Comparison of ENCODE assay signal across 15 cellular contexts in genomic region chr1:224486801-224487583, GRCh38. TPM values are rescaled to one million over a fixed set of nuclear protein-coding genes. Genes with fewer than 3 reads are reported as not detected.
A peak's percentile ranks its signal among the peaks of the same experiment; 100 is the strongest.
DNase-seq lines count a peak whose midpoint lies in the region; FAIRE-seq and TF ChIP-seq lines count a peak whose summit lies in the region.
"Had no signal": no experiment of that assay in that cellular context is flagged by ENCODE, and none has a peak within 500 bp of the region (broad histone marks: within the 10 kb centered on the region; RNA-seq: fewer than 3 reads in every experiment).

No MANE protein-coding gene starts in this region.

- no peak for TF ChIP-seq EP300 in SK-N-SH (IDR thresholded peaks at IDR 0.05; ENCODE audit: borderline replicate concordance in 1 of 2, low read depth in 1 of 2, low read length in 1 of 2)

- H3K27me3 ChIP-seq in SK-N-SH (ENCODE audit: insufficient read depth) (no peaks in the 10 kb centered on the region), osteoblast (ENCODE audit: insufficient read depth, low read length) (no peaks in the 10 kb centered on the region)
- H3K27me3 ChIP-seq: BE2C had no signal

- no peaks in the 10 kb centered on the region for H3F3A ChIP-seq in SK-N-SH (replicated peaks; ENCODE audit: insufficient read depth)

- peaks cover 0 to 8% of the 10 kb centered on the region in 2 experiments; a peak in 1 of 4 replicates for H3K4me1 ChIP-seq in SK-N-SH (ENCODE audit: control insufficient read depth in 1 of 2, insufficient read depth in 2 of 2, low read depth in 1 of 2, low read length in 1 of 2)
- H3K4me1 ChIP-seq in osteoblast (ENCODE audit: insufficient read depth, low read length), result peaks cover 5% of the 10 kb centered on the region

- no peak for TF ChIP-seq POLR2A in GM12891 (IDR thresholded peaks at IDR 0.05; ENCODE audit: low read depth, low read length)

- CTCF ChIA-PET in SK-N-SH (lab: Yijun Ruan, JAX), result interaction anchor here (1.1 to 1.6 kb wide), 3 partner anchors 23 to 365 kb away, joined by 3 to 4 read pairs (median 3); no protein-coding TSS in a partner anchor

- peaks cover 6% of the 10 kb centered on the region for H3K36me3 Mint-ChIP-seq in mesothelial cell of epicardium

- H3K36me3 ChIP-seq in SK-N-SH (replicated peaks in 1 of 2; ENCODE audit: control insufficient read depth in 1 of 2, insufficient read depth in 2 of 2, low read length in 1 of 2) (no peaks in the 10 kb centered on the region), osteoblast (ENCODE audit: insufficient read depth, low read length) (no peaks in the 10 kb centered on the region)
- H3K36me3 ChIP-seq: BE2C had no signal

- H3K9me2 ChIP-seq in SK-N-SH, result no peaks in the 10 kb centered on the region

- H3K9me3 Mint-ChIP-seq in mesothelial cell of epicardium, result peaks cover 17% of the 10 kb centered on the region
- H3K9me3 Mint-ChIP-seq: CD8-positive, alpha-beta memory T cell; T-helper 1 cell treated with Interleukin-12 subunit alpha and Interleukin-12 subunit beta and Interleukin-4 antibody, amounts not matched to agents 30 μg/mL and 1 μg/mL, for 36 hours had no signal

- H3K9me3 ChIP-seq in SK-N-SH (no peaks in the 10 kb centered on the region), osteoblast (ENCODE audit: low read depth, low read length) (no peaks in the 10 kb centered on the region)
- H3K9me3 ChIP-seq: BE2C had no signal

- no peak for FAIRE-seq in GM12891 (lab: Jason Lieb, UNC)

- no peak overlapping the region for H3K4me3 Mint-ChIP-seq in mesothelial cell of epicardium
- H3K4me3 Mint-ChIP-seq: CD8-positive, alpha-beta memory T cell; IgD-negative memory B cell; T-helper 1 cell treated with Interleukin-12 subunit alpha and Interleukin-12 subunit beta and Interleukin-4 antibody, amounts not matched to agents 30 μg/mL and 1 μg/mL, for 36 hours had no signal

- no peak for TF ChIP-seq RAD21 in SK-N-SH (IDR thresholded peaks at IDR 0.05; ENCODE audit: low read length)

- TF ChIP-seq CTCF in SK-N-SH (IDR thresholded peaks at IDR 0.05) (no peak), mesothelial cell of epicardium (IDR thresholded peaks at IDR 0.05; ENCODE audit: unreplicated experiment) (no peak), osteoblast (IDR thresholded peaks at IDR 0.05; ENCODE audit: extremely low read depth, low read depth, low read length) (no peak)

- H3K9ac ChIP-seq in SK-N-SH, result no peak overlapping the region

- POLR2A ChIA-PET in SK-N-SH (lab: Yijun Ruan, JAX), result no interaction called here

- H3K27ac ChIP-seq in SK-N-SH (ENCODE audit: low read depth in 2 of 2, low read length in 1 of 2) (no peak overlapping the region), osteoblast (ENCODE audit: low read depth, low read length) (no peak overlapping the region)
- H3K27ac ChIP-seq: RWPE1 had no signal

- H3K4me3 ChIP-seq in SK-N-SH (ENCODE audit: low read depth in 2 of 2, low read length in 1 of 2) (no peak overlapping the region), osteoblast (ENCODE audit: insufficient read depth, low read length) (no peak overlapping the region)

- no peak overlapping the region for H2AFZ ChIP-seq in SK-N-SH (ENCODE audit: low read depth)
- no peak overlapping the region for H2AFZ ChIP-seq in osteoblast (ENCODE audit: low read length)

- peaks cover 28% of the 10 kb centered on the region for H3K4me1 Mint-ChIP-seq in mesothelial cell of epicardium
- H3K4me1 Mint-ChIP-seq: CD8-positive, alpha-beta memory T cell; IgD-negative memory B cell had no signal

- no peaks in the 10 kb centered on the region for H3K27me3 Mint-ChIP-seq in mesothelial cell of epicardium (ENCODE audit: low read depth)
- H3K27me3 Mint-ChIP-seq: IgD-negative memory B cell had no signal

- WGBS in SK-N-SH (ENCODE audit: low lambda C conversion rate), result 72% methylated on average over 6 of the region's 6 CpGs

- DNase-seq in GM12891 (ENCODE audit: insufficient read length, low spot score), result no peak
- DNase-seq in MV-4-11 (lab: John Stamatoyannopoulos, UW), result peak; percentile 79
- no peak for DNase-seq in SK-N-SH
- no peak for DNase-seq in mesothelial cell of epicardium (ENCODE audit: low spot score in 2 of 2, unreplicated experiment in 2 of 2)
- no peak for DNase-seq in HPDE6-E6E7 (ENCODE audit: extremely low spot score)
- no peak for DNase-seq in osteoblast (ENCODE audit: insufficient read length, low spot score, missing footprints)
- no peak for DNase-seq in LoVo (ENCODE audit: low spot score)
- DNase-seq: BE2C; CD8-positive, alpha-beta memory T cell; H7; NCI-H1105; NCI-H187 had no signal

- peak overlapping the region; percentile 73 for H3K27ac Mint-ChIP-seq in mesothelial cell of epicardium
- H3K27ac Mint-ChIP-seq: CD8-positive, alpha-beta memory T cell; IgD-negative memory B cell; T-helper 1 cell treated with Interleukin-12 subunit alpha and Interleukin-12 subunit beta and Interleukin-4 antibody, amounts not matched to agents 30 μg/mL and 1 μg/mL, for 36 hours had no signal

- H3K79me2 ChIP-seq in SK-N-SH (ENCODE audit: insufficient read depth) (no peaks in the 10 kb centered on the region), osteoblast (ENCODE audit: insufficient read depth, low read length) (no peaks in the 10 kb centered on the region)

- H4K20me1 ChIP-seq in SK-N-SH (ENCODE audit: insufficient read depth) (no peaks in the 10 kb centered on the region), osteoblast (ENCODE audit: insufficient read depth, low read length) (no peaks in the 10 kb centered on the region)

- H3K4me2 ChIP-seq in SK-N-SH, result no peak overlapping the region
- H3K4me2 ChIP-seq in osteoblast (ENCODE audit: insufficient read depth, low read length), result no peak overlapping the region

TF ChIP-seq in GM12891, 5 proteins besides CTCF, POLR2A, EP300 and RAD21:
- TF ChIP-seq SPI1 (IDR thresholded peaks at IDR 0.05; ENCODE audit: low read depth, low read length) (peak; percentile 52; the same call in 1 of the 2 replicates), POU2F2 (IDR thresholded peaks at IDR 0.05; ENCODE audit: low read depth, low read length) (no peak)

TF ChIP-seq in SK-N-SH, 30 proteins besides CTCF, POLR2A, EP300 and RAD21:
- peak; percentile 53; the same call in 1 of the 2 replicates for TF ChIP-seq GATA2 (CRISPR knock-in tag; IDR thresholded peaks at IDR 0.05)
- TF ChIP-seq, protein P1, sequence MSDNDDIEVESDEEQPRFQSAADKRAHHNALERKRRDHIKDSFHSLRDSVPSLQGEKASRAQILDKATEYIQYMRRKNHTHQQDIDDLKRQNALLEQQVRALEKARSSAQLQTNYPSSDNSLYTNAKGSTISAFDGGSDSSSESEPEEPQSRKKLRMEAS (IDR thresholded peaks at IDR 0.05; ENCODE audit: low read depth), result no peak

RNA-seq across cellular contexts. Expression of gene WDR26, which starts 52.4 kb away (rescaled TPM):
- polyA plus RNA-seq in GM12891 (2012; ENCODE audit: low read depth, missing spikeins), result 37.7 TPM
- 21.2 and 21.9 TPM in 2 replicates for polyA plus RNA-seq in SK-N-SH (2012; rRNA removed)
- 45.6 and 46.1 TPM in 2 replicates for polyA plus RNA-seq in SK-N-SH (2012; cell fraction: cytosol; rRNA removed)
- 21.5 and 50.0 TPM in 2 replicates for polyA plus RNA-seq in SK-N-SH (2012; cell fraction: nucleus; rRNA removed)
- total RNA-seq in mesothelial cell of epicardium, result 101 to 105 TPM (median 102 TPM) in 3 replicates
- 78.9 and 80.2 TPM in 2 replicates for total RNA-seq in osteoblast
